ENCODE assay signal across 9 cellular contexts in genomic region chr7:105298439-105298894, GRCh38.
A peak's percentile ranks its signal among the peaks of the same experiment; 100 is the strongest.
DNase-seq lines count a peak whose midpoint lies in the region; ATAC-seq and TF ChIP-seq lines count a peak whose summit lies in the region.
"Had no signal": no experiment of that assay in that cellular context is flagged by ENCODE, and none has a peak within 500 bp of the region (broad histone marks: within the 10 kb centered on the region; RNA-seq: fewer than 3 reads in every experiment).

No MANE protein-coding gene starts in this region.

- DNase-seq in activated naive CD8-positive, alpha-beta T cell treated with anti-CD3 and anti-CD28 coated beads, Interleukin-2, amount 10 ng/mL, durations not matched to agents 7 days and 5 days: peak; percentile 40
- no peak for DNase-seq in NCI-H510A (lab: John Stamatoyannopoulos, UW)
- DNase-seq in DMS 273 treated with DMSO at 0.1 percent for 48 hours (lab: John Stamatoyannopoulos, UW): no peak
- no peak for DNase-seq in ureter (ENCODE audit: low spot score)
- DNase-seq in tibial artery: no peak
- DNase-seq: NCI-H2081 treated with DMSO at 0.1 percent for 48 hours had no signal

- H3K27ac Mint-ChIP-seq in activated naive CD8-positive, alpha-beta T cell treated with anti-CD3 and anti-CD28 coated beads, Interleukin-2, amount 10 ng/mL, durations not matched to agents 7 days and 5 days: peak overlapping the region; percentile 69

- POLR2A ChIA-PET in activated naive CD8-positive, alpha-beta T cell treated with anti-CD3 and anti-CD28 coated beads, Interleukin-2, amount 10 ng/mL, durations not matched to agents 7 days and 5 days (lab: Charles Lee): interaction anchor here (0.8 kb wide), 1 partner anchor 30 kb away, joined by 3 read pairs; no protein-coding TSS in a partner anchor

- H3K4me1 Mint-ChIP-seq in activated naive CD8-positive, alpha-beta T cell treated with anti-CD3 and anti-CD28 coated beads, Interleukin-2, amount 10 ng/mL, durations not matched to agents 7 days and 5 days: peaks cover 43% of the 10 kb centered on the region

- no peaks in the 10 kb centered on the region for H3K27me3 Mint-ChIP-seq in activated naive CD8-positive, alpha-beta T cell treated with anti-CD3 and anti-CD28 coated beads, Interleukin-2, amount 10 ng/mL, durations not matched to agents 7 days and 5 days

- H3K4me3 Mint-ChIP-seq in activated naive CD8-positive, alpha-beta T cell treated with anti-CD3 and anti-CD28 coated beads, Interleukin-2, amount 10 ng/mL, durations not matched to agents 7 days and 5 days: peak overlapping the region; percentile 25

- no peak overlapping the region for H3K4me3 ChIP-seq in tibial artery

- H3K9me3 ChIP-seq in tibial artery: no peaks in the 10 kb centered on the region

- H3K27ac ChIP-seq in tibial artery: no peak overlapping the region

- H3K9me3 Mint-ChIP-seq in activated naive CD8-positive, alpha-beta T cell treated with anti-CD3 and anti-CD28 coated beads, Interleukin-2, amount 10 ng/mL, durations not matched to agents 7 days and 5 days: peaks cover 3% of the 10 kb centered on the region

- intact Hi-C loops in tibial artery (cut with DNase I; ENCODE audit: low total_unique reads): no loop called here

- H3K4me1 ChIP-seq in tibial artery: no peaks in the 10 kb centered on the region

- H3K36me3 ChIP-seq in tibial artery: no peaks in the 10 kb centered on the region

- no peaks in the 10 kb centered on the region for H3K27me3 ChIP-seq in tibial artery

- peak; percentile 96 for ATAC-seq in GM18499 (IDR thresholded peaks at IDR 0.05; ENCODE audit: insufficient read depth, unreplicated experiment)
- ATAC-seq in GM21360 (IDR thresholded peaks at IDR 0.05; ENCODE audit: unreplicated experiment): peak; percentile 85
- peak; percentile 96 for ATAC-seq in HG03159 (IDR thresholded peaks at IDR 0.05; ENCODE audit: unreplicated experiment)
- peak; percentile 77 for ATAC-seq in activated naive CD8-positive, alpha-beta T cell treated with anti-CD3 and anti-CD28 coated beads, Interleukin-2, amount 10 ng/mL, durations not matched to agents 7 days and 5 days (ENCODE audit: low read depth)

- peaks cover 10% of the 10 kb centered on the region for H3K36me3 Mint-ChIP-seq in activated naive CD8-positive, alpha-beta T cell treated with anti-CD3 and anti-CD28 coated beads, Interleukin-2, amount 10 ng/mL, durations not matched to agents 7 days and 5 days

- no peak for TF ChIP-seq CTCF in tibial artery (IDR thresholded peaks at IDR 0.05)
